8 cellular contexts compared by ENCODE assay signal in the genomic region with DNA sequence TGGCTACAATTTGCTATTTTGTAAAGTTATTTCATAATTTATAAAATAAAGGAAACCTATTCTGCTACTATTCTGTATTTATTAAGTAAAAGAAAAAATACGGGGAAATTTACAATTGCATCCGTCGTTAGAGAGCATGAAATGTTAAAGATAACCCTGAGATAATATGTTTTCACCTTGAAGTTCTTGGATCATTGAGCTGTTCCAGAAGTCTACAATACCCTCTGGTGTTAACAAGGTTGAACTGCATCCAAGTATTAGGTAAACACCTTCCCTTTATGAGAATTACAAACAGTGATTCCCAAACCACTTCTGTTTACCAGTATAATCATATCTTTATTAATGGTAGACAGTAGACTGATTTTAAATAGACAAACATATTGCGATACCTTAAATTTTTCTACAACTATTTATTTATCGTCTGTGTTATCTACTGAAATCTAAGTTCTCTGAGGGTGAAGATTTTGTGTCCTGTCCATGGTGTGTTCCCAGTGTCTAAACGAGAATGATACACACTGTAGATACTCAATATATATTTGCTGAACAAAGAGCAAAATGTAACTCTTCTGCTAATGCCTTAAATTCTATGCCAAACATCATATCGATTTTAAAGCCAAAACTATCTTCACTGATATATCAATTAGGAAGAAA. TPM values are rescaled to one million over a fixed set of nuclear protein-coding genes. Genes with fewer than 3 reads are reported as not detected.
DNase-seq lines count a peak whose midpoint lies in the region; ATAC-seq and TF ChIP-seq lines count a peak whose summit lies in the region.

No MANE protein-coding gene starts in this region.

- no peak overlapping the region for H3K27ac ChIP-seq in body of pancreas

- H3K4me3 Mint-ChIP-seq in activated T-helper 2 cell treated with anti-CD3 and anti-CD28 coated beads, Interferon-gamma antibody, Interleukin-2, Interleukin-4, amounts not matched to agents 10 μg/mL and 5 μg/mL and 100 μg/mL, durations not matched to agents 14 hours and 24 hours and 36 hours (ENCODE audit: low read depth): no peak overlapping the region
- H3K4me3 Mint-ChIP-seq in activated CD4-positive, alpha-beta T cell treated with anti-CD3 and anti-CD28 coated beads for 36 hours: no peak overlapping the region

- H3K36me3 Mint-ChIP-seq in activated T-helper 2 cell treated with anti-CD3 and anti-CD28 coated beads, Interferon-gamma antibody, Interleukin-2, Interleukin-4, amounts not matched to agents 10 μg/mL and 5 μg/mL and 100 μg/mL, durations not matched to agents 14 hours and 24 hours and 36 hours (ENCODE audit: low read depth): peaks cover 7% of the 10 kb centered on the region
- peaks cover 8% of the 10 kb centered on the region for H3K36me3 Mint-ChIP-seq in activated CD4-positive, alpha-beta T cell treated with anti-CD3 and anti-CD28 coated beads for 36 hours (ENCODE audit: low read depth)

- no peak for DNase-seq in BJ (ENCODE audit: low read depth)
- DNase-seq in NCI-H2171 treated with DMSO at 0.1 percent for 48 hours (lab: John Stamatoyannopoulos, UW): peak; percentile 55
- no peak for DNase-seq in body of pancreas
- DNase-seq in lung microvascular endothelial cell (ENCODE audit: low read depth in 2 of 2): peak; percentile 50 to 56
- DNase-seq in activated T-helper 2 cell treated with anti-CD3 and anti-CD28 coated beads, Interferon-gamma antibody, Interleukin-2, Interleukin-4, amounts not matched to agents 10 μg/mL and 5 μg/mL and 100 μg/mL, durations not matched to agents 14 hours and 24 hours and 36 hours (ENCODE audit: low spot score): no peak
- DNase-seq in activated CD4-positive, alpha-beta T cell treated with anti-CD3 and anti-CD28 coated beads for 36 hours: no peak

- 25 to 30% methylated on average over 7 of the region's 7 CpGs for WGBS in body of pancreas, 2 donors

- H3K4me1 Mint-ChIP-seq in activated T-helper 2 cell treated with anti-CD3 and anti-CD28 coated beads, Interferon-gamma antibody, Interleukin-2, Interleukin-4, amounts not matched to agents 10 μg/mL and 5 μg/mL and 100 μg/mL, durations not matched to agents 14 hours and 24 hours and 36 hours (ENCODE audit: low read depth): peaks cover 6% of the 10 kb centered on the region
- peaks cover 4% of the 10 kb centered on the region for H3K4me1 Mint-ChIP-seq in activated CD4-positive, alpha-beta T cell treated with anti-CD3 and anti-CD28 coated beads for 36 hours

- H3K4me3 ChIP-seq in BJ (ENCODE audit: low read depth, low read length) (no peak overlapping the region), body of pancreas (no peak overlapping the region)

- H3K27me3 Mint-ChIP-seq in activated T-helper 2 cell treated with anti-CD3 and anti-CD28 coated beads, Interferon-gamma antibody, Interleukin-2, Interleukin-4, amounts not matched to agents 10 μg/mL and 5 μg/mL and 100 μg/mL, durations not matched to agents 14 hours and 24 hours and 36 hours (ENCODE audit: low read depth): no peaks in the 10 kb centered on the region
- H3K27me3 Mint-ChIP-seq in activated CD4-positive, alpha-beta T cell treated with anti-CD3 and anti-CD28 coated beads for 36 hours: no peaks in the 10 kb centered on the region

- H3K27me3 ChIP-seq in BJ (ENCODE audit: control insufficient read depth, insufficient read depth, low read length) (no peaks in the 10 kb centered on the region), body of pancreas (no peaks in the 10 kb centered on the region)

- H3K9me3 Mint-ChIP-seq in activated T-helper 2 cell treated with anti-CD3 and anti-CD28 coated beads, Interferon-gamma antibody, Interleukin-2, Interleukin-4, amounts not matched to agents 10 μg/mL and 5 μg/mL and 100 μg/mL, durations not matched to agents 14 hours and 24 hours and 36 hours: peaks cover 3% of the 10 kb centered on the region
- H3K9me3 Mint-ChIP-seq in activated CD4-positive, alpha-beta T cell treated with anti-CD3 and anti-CD28 coated beads for 36 hours (ENCODE audit: low read depth): no peaks in the 10 kb centered on the region

- TF ChIP-seq POLR2A in body of pancreas (IDR thresholded peaks at IDR 0.05): no peak

- CTCF ChIA-PET in BJ (lab: Yijun Ruan, JAX): interaction anchor here (0.5 to 2.5 kb wide), 6 partner anchors 11 to 251 kb away, joined by 3 to 11 read pairs (median 4); partner anchors contain the start of gene TBC1D32
- CTCF ChIA-PET in activated CD4-positive, alpha-beta T cell treated with anti-CD3 and anti-CD28 coated beads for 36 hours (lab: Charles Lee): interaction anchor here (0.6 to 2.1 kb wide), 5 partner anchors 9 to 251 kb away, joined by 3 to 9 read pairs (median 6); no protein-coding TSS in a partner anchor

- intact Hi-C loops in body of pancreas (cut with DNase I): loop anchor here (10.0 kb wide), 1 partner anchor 241 kb away; no protein-coding TSS in a partner anchor
- intact Hi-C loops in activated T-helper 2 cell treated with anti-CD3 and anti-CD28 coated beads, Interferon-gamma antibody, Interleukin-2, Interleukin-4, amounts not matched to agents 10 μg/mL and 5 μg/mL and 100 μg/mL, durations not matched to agents 14 hours and 24 hours and 36 hours (cut with micrococcal nuclease): loop anchor here (1.0 kb wide), 1 partner anchor 251 kb away; no protein-coding TSS in a partner anchor
- intact Hi-C loops in activated CD4-positive, alpha-beta T cell treated with anti-CD3 and anti-CD28 coated beads for 36 hours (cut with DNase I, micrococcal nuclease): loop anchor here (1.0 to 5.0 kb wide), 2 partner anchors 251 to 1564 kb away; no protein-coding TSS in a partner anchor

- POLR2A ChIA-PET in BJ (lab: Charles Lee): no interaction called here
- POLR2A ChIA-PET in activated CD4-positive, alpha-beta T cell treated with anti-CD3 and anti-CD28 coated beads for 36 hours (lab: Charles Lee): no interaction called here

- H3K9me3 ChIP-seq in body of pancreas: no peaks in the 10 kb centered on the region

- no peak overlapping the region for H3K27ac Mint-ChIP-seq in activated T-helper 2 cell treated with anti-CD3 and anti-CD28 coated beads, Interferon-gamma antibody, Interleukin-2, Interleukin-4, amounts not matched to agents 10 μg/mL and 5 μg/mL and 100 μg/mL, durations not matched to agents 14 hours and 24 hours and 36 hours
- no peak overlapping the region for H3K27ac Mint-ChIP-seq in activated CD4-positive, alpha-beta T cell treated with anti-CD3 and anti-CD28 coated beads for 36 hours

- H3K36me3 ChIP-seq in BJ (ENCODE audit: control insufficient read depth, insufficient read depth, low read length) (no peaks in the 10 kb centered on the region), body of pancreas (replicated peaks in 1 of 2; ENCODE audit: insufficient read depth in 1 of 2, low read depth in 2 of 2) (no peaks in the 10 kb centered on the region)

- peak; percentile 40; the same call in 1 of the 2 replicates for TF ChIP-seq CTCF in BJ (IDR thresholded peaks at IDR 0.05; ENCODE audit: insufficient read depth, low read depth, low read length)
- peak; percentile 9 to 67 (median 62) for TF ChIP-seq CTCF in body of pancreas (IDR thresholded peaks at IDR 0.05)

- H3K4me1 ChIP-seq in body of pancreas: peaks cover 3% of the 10 kb centered on the region

- peak; percentile 81 for ATAC-seq in GM18858 (IDR thresholded peaks at IDR 0.05; ENCODE audit: unreplicated experiment)
- ATAC-seq in HG03045 (IDR thresholded peaks at IDR 0.05; ENCODE audit: unreplicated experiment): peak; percentile 75
- ATAC-seq in body of pancreas: peak; percentile 78
- no peak for ATAC-seq in activated CD4-positive, alpha-beta T cell treated with anti-CD3 and anti-CD28 coated beads for 36 hours

RNA-seq across cellular contexts. Expression of gene TBC1D32, which starts 28.2 kb away (rescaled TPM):
- 1.6 and 4.0 TPM in 2 replicates for polyA plus RNA-seq in BJ (2011; rRNA removed)
- polyA minus RNA-seq in BJ (2011; rRNA and poly(A)+ RNA removed): 4.6 and 8.9 TPM in 2 replicates
- total RNA-seq in body of pancreas: 10 to 100 TPM; 11.4 to 14.5 TPM
- 1.7 and 2.4 TPM in 2 replicates for total RNA-seq in lung microvascular endothelial cell
- total RNA-seq in activated T-helper 2 cell treated with anti-CD3 and anti-CD28 coated beads, Interferon-gamma antibody, Interleukin-2, Interleukin-4, amounts not matched to agents 10 μg/mL and 5 μg/mL and 100 μg/mL, durations not matched to agents 14 hours and 24 hours and 36 hours: 6.6 and 8.3 TPM in 2 replicates
- 1 to 10 TPM; 9.2 to 9.9 TPM for total RNA-seq in activated CD4-positive, alpha-beta T cell treated with anti-CD3 and anti-CD28 coated beads for 36 hours

Comparison
In these comparisons a context has a peak if more than half of its experiments do, and no peak if none do; other contexts are left out.
1. DNase-seq: peak in NCI-H2171 treated with DMSO at 0.1 percent for 48 hours (single experiment) and lung microvascular endothelial cell (2 of 2); none in BJ (single experiment), body of pancreas (0 of 4), activated T-helper 2 cell treated with anti-CD3 and anti-CD28 coated beads, Interferon-gamma antibody, Interleukin-2, Interleukin-4, amounts not matched to agents 10 μg/mL and 5 μg/mL and 100 μg/mL, durations not matched to agents 14 hours and 24 hours and 36 hours (single experiment) and activated CD4-positive, alpha-beta T cell treated with anti-CD3 and anti-CD28 coated beads for 36 hours (single experiment).